29 cellular contexts compared by ENCODE assay signal in genomic region chr13:95902736-95903135, GRCh38.
"Had no signal": no experiment of that assay in that cellular context is flagged by ENCODE, and none has a peak within 500 bp of the region (broad histone marks: within the 10 kb centered on the region; RNA-seq: fewer than 3 reads in every experiment).

No MANE protein-coding gene starts in this region.

- ATAC-seq: activated CD8-positive, alpha-beta T cell treated with anti-CD3 and anti-CD28 coated beads, Interleukin-2, amount 10 ng/mL, durations not matched to agents 7 days and 5 days; PC-3 had no signal

- DNase-seq: activated CD4-positive, alpha-beta T cell treated with anti-CD3 and anti-CD28 coated beads, Interleukin-2, amount 10 ng/mL, durations not matched to agents 24 days and 14 days; activated CD4-positive, alpha-beta T cell treated with anti-CD3 and anti-CD28 coated beads, Interleukin-2, amount 50 U/mL, for 4 hours; activated CD8-positive, alpha-beta T cell treated with anti-CD3 and anti-CD28 coated beads, Interleukin-2, amount 10 ng/mL, durations not matched to agents 7 days and 5 days; activated gamma-delta T cell; activated naive CD4-positive, alpha-beta T cell treated with Interleukin-2 at 50 U/mL for 16 hours; activated T-cell treated with anti-CD3 and anti-CD28 coated beads, Interleukin-2, amount 50 U/mL, for 24 hours; amniotic stem cell; aorta; brain microvascular endothelial cell; Karpas-422; KBM-7; NCI-H1048; NCI-H1436 treated with DMSO at 0.1 percent for 48 hours; NCI-H1694 treated with DMSO at 0.1 percent for 48 hours; NCI-H2029; NCI-H2107; NCI-H2171; NCI-H510A; NCI-H526; NCI-H748 treated with DMSO at 0.1 percent for 48 hours; NK-92 treated with Interleukin-12 subunit alpha and Interleukin-12 subunit beta, amount 100 ng/mL, for 24 hours; PC-3; Peyer's patch; RPMI8226; SHP77 treated with DMSO at 0.1 percent for 48 hours; SK-N-SH had no signal

- H3K4me3 ChIP-seq: cardiac muscle cell, Peyer's patch, SJSA1 had no signal

- FAIRE-seq: TTC549 had no signal
